Comparison of ENCODE assay signal across 1 cellular context in the genomic region with DNA sequence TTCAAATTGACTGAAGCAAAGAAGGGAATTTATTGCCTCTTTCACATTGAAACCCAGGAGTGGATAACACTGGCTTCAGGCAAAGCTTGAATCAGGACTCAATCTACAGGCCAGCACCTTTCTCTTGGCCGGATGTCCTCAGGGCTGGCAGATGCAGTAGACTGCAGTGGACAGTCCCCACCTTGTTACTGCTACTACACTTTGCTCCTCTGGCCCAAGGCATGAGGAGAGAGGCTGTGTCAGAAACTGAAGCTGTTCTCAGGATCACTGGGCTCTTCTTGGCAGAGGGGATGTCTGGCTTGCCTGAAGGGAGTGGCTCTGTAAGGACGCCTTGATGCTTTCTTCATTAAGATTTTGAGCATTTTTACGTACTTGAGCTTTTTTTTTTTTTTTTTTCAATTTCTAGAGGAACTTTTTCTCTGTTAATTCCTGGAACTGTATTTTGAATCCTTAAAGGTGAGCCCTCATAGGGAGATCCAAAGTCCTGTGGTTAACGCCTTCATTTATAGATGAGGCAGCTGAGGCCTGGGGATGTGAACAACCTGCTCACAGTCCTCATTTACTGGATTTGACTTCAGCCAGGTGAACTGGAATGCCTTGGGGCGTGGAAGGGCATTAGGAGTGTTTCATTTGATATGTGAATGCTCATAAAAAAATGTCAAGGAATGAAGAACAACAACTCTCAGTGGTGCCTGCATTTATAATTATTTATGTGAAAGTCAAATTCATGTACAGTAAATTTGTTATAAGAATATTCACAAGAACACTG.
TF ChIP-seq lines count a peak whose summit lies in the region.

No MANE protein-coding gene starts in this region.

TF ChIP-seq in K562, 482 proteins besides CTCF, POLR2A, EP300 and RAD21:
- TF ChIP-seq, protein P1, sequence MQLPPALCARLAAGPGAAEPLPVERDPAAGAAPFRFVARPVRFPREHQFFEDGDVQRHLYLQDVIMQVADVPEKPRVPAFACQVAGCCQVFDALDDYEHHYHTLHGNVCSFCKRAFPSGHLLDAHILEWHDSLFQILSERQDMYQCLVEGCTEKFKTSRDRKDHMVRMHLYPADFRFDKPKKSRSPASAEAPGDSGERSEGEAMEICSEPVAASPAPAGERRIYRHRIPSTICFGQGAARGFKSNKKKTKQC (CRISPR knock-in tag; IDR thresholded peaks at IDR 0.05), result no peak
- no peak for TF ChIP-seq ZNF445 (CRISPR knock-in tag; IDR thresholded peaks at IDR 0.05; ENCODE audit: low read depth)
- no peak for TF ChIP-seq ZBED1 (IDR thresholded peaks at IDR 0.05)
